Comparison of ENCODE assay signal across 8 cellular contexts in the genomic region with DNA sequence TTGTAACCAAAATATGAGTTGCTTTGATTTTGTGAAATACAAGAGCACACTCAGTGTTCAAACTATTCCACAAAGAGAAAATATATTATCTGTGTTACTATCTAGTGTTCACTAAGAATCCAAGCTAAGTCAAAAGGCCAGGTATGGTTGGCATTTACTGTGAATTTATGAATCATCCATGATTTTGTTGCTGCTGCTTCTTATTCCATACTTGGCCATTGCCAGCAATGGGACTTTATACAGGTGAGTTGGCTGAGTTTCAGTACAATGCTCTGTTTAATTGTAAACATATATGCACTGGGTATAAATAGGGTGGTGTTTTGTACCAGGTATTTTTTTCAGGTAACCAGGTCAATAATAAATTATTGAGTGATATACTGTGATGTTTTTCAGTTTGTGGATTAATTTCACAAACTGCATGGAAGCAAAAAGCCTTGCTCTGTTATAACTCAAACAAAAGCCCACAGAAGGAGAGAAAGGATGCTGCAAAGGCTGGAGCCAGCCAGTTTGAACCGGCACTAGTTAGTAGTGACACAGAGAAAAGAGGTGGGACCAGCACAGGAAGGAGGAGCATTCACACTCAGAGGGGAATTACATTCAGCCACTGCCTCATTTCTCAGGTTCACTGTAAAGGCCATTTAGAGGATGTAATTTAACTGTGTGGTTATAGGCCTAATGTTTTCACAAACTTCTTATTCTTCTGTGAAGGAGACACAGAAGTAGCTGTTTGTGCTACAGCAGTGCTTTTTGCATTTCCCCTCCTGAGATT.
DNase-seq lines count a peak whose midpoint lies in the region; ATAC-seq and FAIRE-seq lines count a peak whose summit lies in the region.

No MANE protein-coding gene starts in this region.

- intact Hi-C loops in activated T-helper 1 cell treated with anti-CD3 and anti-CD28 coated beads, Interleukin-12 subunit alpha, Interleukin-12 subunit beta, Interleukin-2, Interleukin-4 antibody, amounts not matched to agents 30 ng/mL and 10 ng/mL and 1 ng/mL, durations not matched to agents 14 hours and 24 hours and 36 hours (cut with micrococcal nuclease): loop anchor here (1.0 to 5.0 kb wide), 3 partner anchors 8 to 443 kb away; partner anchors contain the start of gene ARRDC3

- no peak overlapping the region for H3K27ac Mint-ChIP-seq in activated CD4-positive, alpha-beta T cell treated with anti-CD3 and anti-CD28 coated beads, Interleukin-2, amount 10 ng/mL, durations not matched to agents 7 days and 5 days
- H3K27ac Mint-ChIP-seq in activated T-helper 1 cell treated with anti-CD3 and anti-CD28 coated beads, Interleukin-12 subunit alpha, Interleukin-12 subunit beta, Interleukin-2, Interleukin-4 antibody, amounts not matched to agents 30 ng/mL and 10 ng/mL and 1 ng/mL, durations not matched to agents 14 hours and 24 hours and 36 hours: peak overlapping the region; percentile 62

- peaks cover 3% of the 10 kb centered on the region for H3K9me3 Mint-ChIP-seq in activated CD4-positive, alpha-beta T cell treated with anti-CD3 and anti-CD28 coated beads, Interleukin-2, amount 10 ng/mL, durations not matched to agents 7 days and 5 days
- H3K9me3 Mint-ChIP-seq in activated T-helper 1 cell treated with anti-CD3 and anti-CD28 coated beads, Interleukin-12 subunit alpha, Interleukin-12 subunit beta, Interleukin-2, Interleukin-4 antibody, amounts not matched to agents 30 ng/mL and 10 ng/mL and 1 ng/mL, durations not matched to agents 14 hours and 24 hours and 36 hours: no peaks in the 10 kb centered on the region

- peak; percentile 41 for DNase-seq in activated CD4-positive, alpha-beta T cell treated with anti-CD3 and anti-CD28 coated beads, Interleukin-2, amount 10 ng/mL, durations not matched to agents 7 days and 5 days
- DNase-seq in activated CD4-positive, alpha-beta T cell treated with anti-CD3 and anti-CD28 coated beads for 4 hours: no peak
- DNase-seq in NCI-H146 (lab: John Stamatoyannopoulos, UW) (peak; percentile 62), AML-193 (lab: John Stamatoyannopoulos, UW) (no peak)
- peak; percentile 42 for DNase-seq in activated T-helper 1 cell treated with anti-CD3 and anti-CD28 coated beads, Interleukin-12 subunit alpha, Interleukin-12 subunit beta, Interleukin-2, Interleukin-4 antibody, amounts not matched to agents 30 ng/mL and 10 ng/mL and 1 ng/mL, durations not matched to agents 14 hours and 24 hours and 36 hours (ENCODE audit: low spot score)
- peak; percentile 4 to 15 for DNase-seq in stimulated activated CD8-positive, alpha-beta memory T cell treated with anti-CD3 and anti-CD28 coated beads, Interleukin-7, amount 100 ng/mL, for 48 hours (ENCODE audit: extremely low read depth in 1 of 2, low read depth in 1 of 2)

- POLR2A ChIA-PET in activated CD4-positive, alpha-beta T cell treated with anti-CD3 and anti-CD28 coated beads, Interleukin-2, amount 10 ng/mL, durations not matched to agents 7 days and 5 days (lab: Charles Lee): no interaction called here

- H3K4me1 Mint-ChIP-seq in activated CD4-positive, alpha-beta T cell treated with anti-CD3 and anti-CD28 coated beads, Interleukin-2, amount 10 ng/mL, durations not matched to agents 7 days and 5 days: peaks cover 8% of the 10 kb centered on the region
- H3K4me1 Mint-ChIP-seq in activated T-helper 1 cell treated with anti-CD3 and anti-CD28 coated beads, Interleukin-12 subunit alpha, Interleukin-12 subunit beta, Interleukin-2, Interleukin-4 antibody, amounts not matched to agents 30 ng/mL and 10 ng/mL and 1 ng/mL, durations not matched to agents 14 hours and 24 hours and 36 hours (ENCODE audit: low read depth): peaks cover 15% of the 10 kb centered on the region

- no peaks in the 10 kb centered on the region for H3K27me3 Mint-ChIP-seq in activated CD4-positive, alpha-beta T cell treated with anti-CD3 and anti-CD28 coated beads, Interleukin-2, amount 10 ng/mL, durations not matched to agents 7 days and 5 days
- H3K27me3 Mint-ChIP-seq in activated T-helper 1 cell treated with anti-CD3 and anti-CD28 coated beads, Interleukin-12 subunit alpha, Interleukin-12 subunit beta, Interleukin-2, Interleukin-4 antibody, amounts not matched to agents 30 ng/mL and 10 ng/mL and 1 ng/mL, durations not matched to agents 14 hours and 24 hours and 36 hours (ENCODE audit: insufficient read depth): no peaks in the 10 kb centered on the region

- ATAC-seq in HG02678 (IDR thresholded peaks at IDR 0.05; ENCODE audit: unreplicated experiment): peak; percentile 99

- no peaks in the 10 kb centered on the region for H3K36me3 Mint-ChIP-seq in activated CD4-positive, alpha-beta T cell treated with anti-CD3 and anti-CD28 coated beads, Interleukin-2, amount 10 ng/mL, durations not matched to agents 7 days and 5 days (ENCODE audit: low read depth)
- no peaks in the 10 kb centered on the region for H3K36me3 Mint-ChIP-seq in activated T-helper 1 cell treated with anti-CD3 and anti-CD28 coated beads, Interleukin-12 subunit alpha, Interleukin-12 subunit beta, Interleukin-2, Interleukin-4 antibody, amounts not matched to agents 30 ng/mL and 10 ng/mL and 1 ng/mL, durations not matched to agents 14 hours and 24 hours and 36 hours (ENCODE audit: low read depth)

- CTCF ChIA-PET in activated CD4-positive, alpha-beta T cell treated with anti-CD3 and anti-CD28 coated beads, Interleukin-2, amount 10 ng/mL, durations not matched to agents 7 days and 5 days (lab: Charles Lee): no interaction called here

- no peak overlapping the region for H3K4me3 Mint-ChIP-seq in activated CD4-positive, alpha-beta T cell treated with anti-CD3 and anti-CD28 coated beads, Interleukin-2, amount 10 ng/mL, durations not matched to agents 7 days and 5 days
- H3K4me3 Mint-ChIP-seq in activated T-helper 1 cell treated with anti-CD3 and anti-CD28 coated beads, Interleukin-12 subunit alpha, Interleukin-12 subunit beta, Interleukin-2, Interleukin-4 antibody, amounts not matched to agents 30 ng/mL and 10 ng/mL and 1 ng/mL, durations not matched to agents 14 hours and 24 hours and 36 hours: no peak overlapping the region

- FAIRE-seq in islet of Langerhans (lab: Jason Lieb, UNC): peak; percentile 55

Comparison
In these comparisons a context has a peak if more than half of its experiments do, and no peak if none do; other contexts are left out.
1. DNase-seq: peak in activated CD4-positive, alpha-beta T cell treated with anti-CD3 and anti-CD28 coated beads, Interleukin-2, amount 10 ng/mL, durations not matched to agents 7 days and 5 days (single experiment), NCI-H146 (single experiment), activated T-helper 1 cell treated with anti-CD3 and anti-CD28 coated beads, Interleukin-12 subunit alpha, Interleukin-12 subunit beta, Interleukin-2, Interleukin-4 antibody, amounts not matched to agents 30 ng/mL and 10 ng/mL and 1 ng/mL, durations not matched to agents 14 hours and 24 hours and 36 hours (single experiment) and stimulated activated CD8-positive, alpha-beta memory T cell treated with anti-CD3 and anti-CD28 coated beads, Interleukin-7, amount 100 ng/mL, for 48 hours (2 of 2); none in activated CD4-positive, alpha-beta T cell treated with anti-CD3 and anti-CD28 coated beads for 4 hours (0 of 2) and AML-193 (0 of 2).